In genomic region chr12:101793401-101793800, GRCh38 we compare ENCODE assay signal across 9 cellular contexts. TPM values are rescaled to one million over a fixed set of nuclear protein-coding genes. Genes with fewer than 3 reads are reported as not detected.
DNase-seq lines count a peak whose midpoint lies in the region; ATAC-seq and TF ChIP-seq lines count a peak whose summit lies in the region.
"Had no signal": no experiment of that assay in that cellular context is flagged by ENCODE, and none has a peak within 500 bp of the region (broad histone marks: within the 10 kb centered on the region; RNA-seq: fewer than 3 reads in every experiment).

No MANE protein-coding gene starts in this region.

- ATAC-seq in HG03378 (IDR thresholded peaks at IDR 0.05; ENCODE audit: unreplicated experiment) (peak; percentile 84), GM23338 (no peak)
- peak; percentile 98 for ATAC-seq in stimulated activated naive CD8-positive, alpha-beta T cell treated with anti-CD3 and anti-CD28 coated beads, Interleukin-15, amount 100 ng/mL, for 72 hours

- no peaks in the 10 kb centered on the region for H3K4me1 ChIP-seq in GM23338 (ENCODE audit: insufficient read depth)
- H3K4me1 ChIP-seq: esophagus squamous epithelium had no signal

- TF ChIP-seq CTCF in brain microvascular endothelial cell (IDR thresholded peaks at IDR 0.05; ENCODE audit: low read depth, low read length, missing control alignments) (no peak), GM23338 (conservative IDR thresholded peaks at IDR 0.05; ENCODE audit: low read depth in 2 of 2) (no peak), nephron progenitor cell (IDR thresholded peaks at IDR 0.05) (no peak)

- CTCF ChIA-PET in activated naive CD4-positive, alpha-beta T cell treated with anti-CD3 and anti-CD28 coated beads for 36 hours (lab: Charles Lee), result interaction anchor here (0.6 to 4.8 kb wide), 8 partner anchors 12 to 46 kb away, joined by 3 to 37 read pairs (median 6); partner anchors contain the start of gene GNPTAB

- H3K9me3 Mint-ChIP-seq in activated naive CD4-positive, alpha-beta T cell treated with anti-CD3 and anti-CD28 coated beads, Interleukin-2, amount 50 U/mL, for 24 hours, result no peaks in the 10 kb centered on the region
- no peaks in the 10 kb centered on the region for H3K9me3 Mint-ChIP-seq in activated naive CD4-positive, alpha-beta T cell treated with anti-CD3 and anti-CD28 coated beads for 36 hours
- H3K9me3 Mint-ChIP-seq in stimulated activated naive CD8-positive, alpha-beta T cell treated with anti-CD3 and anti-CD28 coated beads, Interleukin-15, amount 100 ng/mL, for 72 hours, result peaks cover 0 to 5% of the 10 kb centered on the region in 2 donors
- no peaks in the 10 kb centered on the region for H3K9me3 Mint-ChIP-seq in GM23338
- H3K9me3 Mint-ChIP-seq in nephron progenitor cell, result no peaks in the 10 kb centered on the region

- H3K9me2 ChIP-seq in GM23338 (ENCODE audit: insufficient read depth), result no peaks in the 10 kb centered on the region

- no peak overlapping the region for H2AFZ ChIP-seq in GM23338

- H4K20me1 ChIP-seq in GM23338 (replicated peaks; ENCODE audit: insufficient read depth), result peaks cover 8% of the 10 kb centered on the region

- H3K27ac Mint-ChIP-seq in activated naive CD4-positive, alpha-beta T cell treated with anti-CD3 and anti-CD28 coated beads, Interleukin-2, amount 50 U/mL, for 24 hours, result peak overlapping the region; percentile 13
- H3K27ac Mint-ChIP-seq in activated naive CD4-positive, alpha-beta T cell treated with anti-CD3 and anti-CD28 coated beads for 36 hours, result no peak overlapping the region
- H3K27ac Mint-ChIP-seq in stimulated activated naive CD8-positive, alpha-beta T cell treated with anti-CD3 and anti-CD28 coated beads, Interleukin-15, amount 100 ng/mL, for 72 hours, result peak overlapping the region; percentile 43 to 83
- no peak overlapping the region for H3K27ac Mint-ChIP-seq in GM23338
- no peak overlapping the region for H3K27ac Mint-ChIP-seq in nephron progenitor cell

- peaks cover 35% of the 10 kb centered on the region for H3K4me1 Mint-ChIP-seq in activated naive CD4-positive, alpha-beta T cell treated with anti-CD3 and anti-CD28 coated beads, Interleukin-2, amount 50 U/mL, for 24 hours
- H3K4me1 Mint-ChIP-seq in activated naive CD4-positive, alpha-beta T cell treated with anti-CD3 and anti-CD28 coated beads for 36 hours (ENCODE audit: low read depth), result peaks cover 27% of the 10 kb centered on the region
- peaks cover 65% of the 10 kb centered on the region for H3K4me1 Mint-ChIP-seq in stimulated activated naive CD8-positive, alpha-beta T cell treated with anti-CD3 and anti-CD28 coated beads, Interleukin-15, amount 100 ng/mL, for 72 hours
- peaks cover 4% of the 10 kb centered on the region; the same call in 2 of the 3 replicates for H3K4me1 Mint-ChIP-seq in GM23338
- H3K4me1 Mint-ChIP-seq in nephron progenitor cell, result no peaks in the 10 kb centered on the region

- in situ Hi-C loops in brain microvascular endothelial cell (cut with HindIII; ENCODE audit: low pct_ligation_motif_present, low sequenced_read_pairs), result no loop called here

- intact Hi-C loops in activated naive CD4-positive, alpha-beta T cell treated with anti-CD3 and anti-CD28 coated beads for 36 hours (cut with micrococcal nuclease), result loop anchor here (1.0 to 10.0 kb wide), 3 partner anchors 26 to 271 kb away; partner anchors contain the start of gene WASHC3

- no peaks in the 10 kb centered on the region for H3K27me3 Mint-ChIP-seq in activated naive CD4-positive, alpha-beta T cell treated with anti-CD3 and anti-CD28 coated beads, Interleukin-2, amount 50 U/mL, for 24 hours
- H3K27me3 Mint-ChIP-seq in activated naive CD4-positive, alpha-beta T cell treated with anti-CD3 and anti-CD28 coated beads for 36 hours (ENCODE audit: low read depth), result no peaks in the 10 kb centered on the region
- no peaks in the 10 kb centered on the region for H3K27me3 Mint-ChIP-seq in stimulated activated naive CD8-positive, alpha-beta T cell treated with anti-CD3 and anti-CD28 coated beads, Interleukin-15, amount 100 ng/mL, for 72 hours
- H3K27me3 Mint-ChIP-seq in GM23338 (ENCODE audit: insufficient read depth, low read depth, poor library complexity) (no peaks in the 10 kb centered on the region), nephron progenitor cell (ENCODE audit: low read depth, poor library complexity) (no peaks in the 10 kb centered on the region)

- H3K27ac ChIP-seq in brain microvascular endothelial cell (peak overlapping the region; percentile 89), GM23338 (ENCODE audit: low read depth) (no peak overlapping the region)
- H3K27ac ChIP-seq: esophagus squamous epithelium had no signal

- H3K4me2 ChIP-seq in GM23338, result no peak overlapping the region

- no peaks in the 10 kb centered on the region for H3F3A ChIP-seq in GM23338 (replicated peaks; ENCODE audit: low read depth)

- peaks cover 2% of the 10 kb centered on the region for H3K36me3 ChIP-seq in brain microvascular endothelial cell (replicated peaks)
- peaks cover 4% of the 10 kb centered on the region; the same call in 1 of the 2 replicates for H3K36me3 ChIP-seq in GM23338 (ENCODE audit: insufficient read depth)

- peaks cover 9% of the 10 kb centered on the region for H3K36me3 Mint-ChIP-seq in activated naive CD4-positive, alpha-beta T cell treated with anti-CD3 and anti-CD28 coated beads, Interleukin-2, amount 50 U/mL, for 24 hours
- peaks cover 15% of the 10 kb centered on the region for H3K36me3 Mint-ChIP-seq in activated naive CD4-positive, alpha-beta T cell treated with anti-CD3 and anti-CD28 coated beads for 36 hours (ENCODE audit: low read depth)
- no peaks in the 10 kb centered on the region; the same call in 1 of the 3 replicates for H3K36me3 Mint-ChIP-seq in GM23338 (ENCODE audit: low read depth)
- H3K36me3 Mint-ChIP-seq in nephron progenitor cell (ENCODE audit: low read depth), result no peaks in the 10 kb centered on the region

- H3K4me3 ChIP-seq in brain microvascular endothelial cell (ENCODE audit: low read depth, low read length), result no peak overlapping the region
- H3K4me3 ChIP-seq in GM23338, result no peak overlapping the region
- H3K4me3 ChIP-seq: esophagus squamous epithelium had no signal

- H3K79me2 ChIP-seq in GM23338 (replicated peaks; ENCODE audit: insufficient read depth), result peaks cover 12% of the 10 kb centered on the region

- H3K4me3 Mint-ChIP-seq in activated naive CD4-positive, alpha-beta T cell treated with anti-CD3 and anti-CD28 coated beads, Interleukin-2, amount 50 U/mL, for 24 hours, result no peak overlapping the region
- no peak overlapping the region for H3K4me3 Mint-ChIP-seq in activated naive CD4-positive, alpha-beta T cell treated with anti-CD3 and anti-CD28 coated beads for 36 hours
- peak overlapping the region in 1 of 2 donors; percentile 35 for H3K4me3 Mint-ChIP-seq in stimulated activated naive CD8-positive, alpha-beta T cell treated with anti-CD3 and anti-CD28 coated beads, Interleukin-15, amount 100 ng/mL, for 72 hours
- H3K4me3 Mint-ChIP-seq in GM23338 (no peak overlapping the region), nephron progenitor cell (no peak overlapping the region)

- no peak for DNase-seq in activated naive CD4-positive, alpha-beta T cell treated with anti-CD3 and anti-CD28 coated beads for 36 hours
- DNase-seq in brain microvascular endothelial cell (peak; percentile 75), GM23338 (ENCODE audit: low spot score) (no peak), NCI-H1092 (lab: John Stamatoyannopoulos, UW) (no peak), nephron progenitor cell (no peak)
- peak in 1 of 2 donors; percentile 25 for DNase-seq in stimulated activated naive CD8-positive, alpha-beta T cell treated with anti-CD3 and anti-CD28 coated beads, Interleukin-15, amount 100 ng/mL, for 72 hours
- DNase-seq: esophagus squamous epithelium had no signal

- no peaks in the 10 kb centered on the region for H3K27me3 ChIP-seq in brain microvascular endothelial cell (replicated peaks)
- no peaks in the 10 kb centered on the region for H3K27me3 ChIP-seq in GM23338 (ENCODE audit: insufficient read depth)
- H3K27me3 ChIP-seq: esophagus squamous epithelium had no signal

TF ChIP-seq in GM23338, 12 proteins besides CTCF, POLR2A, EP300 and RAD21 (continues in another document):
- no peak for TF ChIP-seq REST (IDR thresholded peaks at IDR 0.05; ENCODE audit: unreplicated experiment)

RNA-seq across cellular contexts. Expression of gene GNPTAB, which starts 37.4 kb away (rescaled TPM):
- 10 to 100 TPM; 13.6 to 13.7 TPM for total RNA-seq in activated naive CD4-positive, alpha-beta T cell treated with anti-CD3 and anti-CD28 coated beads for 36 hours
- 54.1 and 58.3 TPM in 2 replicates for total RNA-seq in GM23338 (2014; rRNA removed; shearing (Covaris generic))
- 21.6 and 23.6 TPM in 2 replicates for polyA plus RNA-seq in GM23338 (2016; fragmentation: Nextera tagmentation; extraction: Ambion mirVana)

RNA-seq across cellular contexts. Expression of gene SYCP3, which starts 54.1 kb away (rescaled TPM):
- total RNA-seq in activated naive CD4-positive, alpha-beta T cell treated with anti-CD3 and anti-CD28 coated beads for 36 hours, result not detected
- total RNA-seq in GM23338 (2014; rRNA removed; shearing (Covaris generic)), result 0.07 TPM in 1 of 2 replicates, not detected in the other
- 1.5 TPM in 2 replicates for polyA plus RNA-seq in GM23338 (2016; fragmentation: Nextera tagmentation; extraction: Ambion mirVana)

Comparison
In these comparisons a context has a peak if more than half of its experiments do, and no peak if none do; other contexts are left out.
1. H3K27ac Mint-ChIP-seq: peak in activated naive CD4-positive, alpha-beta T cell treated with anti-CD3 and anti-CD28 coated beads, Interleukin-2, amount 50 U/mL, for 24 hours (single experiment) and stimulated activated naive CD8-positive, alpha-beta T cell treated with anti-CD3 and anti-CD28 coated beads, Interleukin-15, amount 100 ng/mL, for 72 hours (2 of 2); none in activated naive CD4-positive, alpha-beta T cell treated with anti-CD3 and anti-CD28 coated beads for 36 hours (single experiment), GM23338 (single experiment) and nephron progenitor cell (single experiment).